In the genomic region with DNA sequence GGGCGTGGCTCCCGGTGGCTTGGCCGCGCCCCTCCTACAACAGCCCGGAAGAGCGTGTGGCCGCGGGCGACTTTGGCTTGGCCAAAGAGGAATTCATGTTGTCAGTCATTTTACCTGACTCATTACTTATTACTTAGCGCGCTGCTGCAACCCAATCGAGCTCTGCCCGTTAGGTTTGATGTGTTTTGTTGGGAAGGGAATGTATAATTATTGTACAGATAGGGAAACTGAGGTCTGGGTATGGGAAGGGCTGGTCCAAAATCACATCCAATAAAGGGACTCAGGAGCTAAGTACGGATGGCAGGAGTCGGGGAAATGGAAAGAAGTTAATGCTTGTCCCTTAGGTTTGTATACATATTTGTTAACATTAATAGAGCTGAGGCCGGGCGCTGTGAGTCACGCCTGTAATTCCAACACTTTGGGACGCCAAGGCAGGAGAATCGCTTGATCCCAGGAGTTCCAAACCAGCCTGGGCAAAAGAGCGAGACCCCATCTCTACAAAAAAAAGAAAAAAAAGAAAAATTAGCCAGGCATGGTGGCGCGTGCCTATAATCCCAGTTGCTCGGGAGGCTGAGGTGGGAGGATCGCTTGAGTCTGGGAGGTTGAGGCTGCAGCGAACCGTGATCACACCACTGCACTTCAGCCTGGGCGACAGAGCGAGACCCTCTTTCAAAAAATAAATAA, we compare ENCODE assay signal across 1 cellular context.
TF ChIP-seq lines count a peak whose summit lies in the region.

No MANE protein-coding gene starts in this region.

TF ChIP-seq in HepG2, 621 proteins besides CTCF, POLR2A, EP300 and RAD21 (continued from another document and continues in another):
- TF ChIP-seq ASH2L (IDR thresholded peaks at IDR 0.05; ENCODE audit: insufficient read length, low read depth, low read length) (no peak), EHMT2 (IDR thresholded peaks at IDR 0.05; ENCODE audit: borderline replicate concordance, low read depth, low read length) (peak; percentile 60; the same call in 1 of the 2 replicates), KLF6 (CRISPR knock-in tag; IDR thresholded peaks at IDR 0.05) (no peak), SP5 (CRISPR knock-in tag; IDR thresholded peaks at IDR 0.05; ENCODE audit: borderline replicate concordance, low read depth) (peak; percentile 53; the same call in 1 of the 2 replicates), ZNF20 (CRISPR knock-in tag; IDR thresholded peaks at IDR 0.05) (peak; percentile 11; the same call in 1 of the 2 replicates), TBL1XR1 (IDR thresholded peaks at IDR 0.05; ENCODE audit: borderline replicate concordance, low read length, partially characterized antibody) (peak; percentile 3), ZNF761 (CRISPR knock-in tag; conservative IDR thresholded peaks at IDR 0.05) (no peak), ZNF713 (CRISPR knock-in tag; IDR thresholded peaks at IDR 0.05) (0 out of 2 replicates have a peak, but pooled peaks have one; percentile 51), ZNF746 (CRISPR knock-in tag; IDR thresholded peaks at IDR 0.05) (peak; percentile 50; the same call in 1 of the 2 replicates), ZNF670 (CRISPR knock-in tag; IDR thresholded peaks at IDR 0.05; ENCODE audit: borderline replicate concordance) (0 out of 2 replicates have a peak, but pooled peaks have one; percentile 10), POLR2AphosphoS5 (IDR thresholded peaks at IDR 0.05; ENCODE audit: low read depth, low read length) (peak; percentile 74), ZNF205 (CRISPR knock-in tag; IDR thresholded peaks at IDR 0.05) (0 out of 2 replicates have a peak, but pooled peaks have one; percentile 6), ELF4 (CRISPR knock-in tag; IDR thresholded peaks at IDR 0.05; ENCODE audit: borderline replicate concordance) (0 out of 2 replicates have a peak, but pooled peaks have one; percentile 31), ZNF557 (CRISPR knock-in tag; IDR thresholded peaks at IDR 0.05) (no peak), ZNF556 (CRISPR knock-in tag; IDR thresholded peaks at IDR 0.05; ENCODE audit: borderline replicate concordance) (no peak), ZNF33B (CRISPR knock-in tag; IDR thresholded peaks at IDR 0.05) (peak; percentile 14; the same call in 1 of the 2 replicates), PPARG (CRISPR knock-in tag; conservative IDR thresholded peaks at IDR 0.05) (no peak), SRSF1 (optimal IDR thresholded peaks at IDR 0.05; ENCODE audit: low read depth, low read length) (no peak), ZNF326 (CRISPR knock-in tag; IDR thresholded peaks at IDR 0.05; ENCODE audit: borderline replicate concordance) (no peak), SP4 (CRISPR knock-in tag; IDR thresholded peaks at IDR 0.05) (0 out of 2 replicates have a peak, but pooled peaks have one; percentile 9), POLR2G (IDR thresholded peaks at IDR 0.05; ENCODE audit: low read depth, low read length) (peak; percentile 92), MAFK (conservative IDR thresholded peaks at IDR 0.05 in 1 of 2, IDR thresholded peaks at IDR 0.05 in 1 of 2; ENCODE audit: low read length in 2 of 2) (peak; percentile 76 to 90), KLF12 (CRISPR knock-in tag; IDR thresholded peaks at IDR 0.05; ENCODE audit: borderline replicate concordance) (0 out of 2 replicates have a peak, but pooled peaks have one; percentile 3), RBM22 (optimal IDR thresholded peaks at IDR 0.05; ENCODE audit: low read length) (peak; percentile 51), TBX3 (IDR thresholded peaks at IDR 0.05; ENCODE audit: borderline replicate concordance) (peak; percentile 7; the same call in 1 of the 2 replicates), TSC22D2 (CRISPR knock-in tag; IDR thresholded peaks at IDR 0.05; ENCODE audit: borderline replicate concordance) (0 out of 2 replicates have a peak, but pooled peaks have one; percentile 1), FOXK2 (IDR thresholded peaks at IDR 0.05) (peak; percentile 83), ZSCAN20 (CRISPR knock-in tag; IDR thresholded peaks at IDR 0.05; ENCODE audit: borderline replicate concordance) (0 out of 2 replicates have a peak, but pooled peaks have one; percentile 52), PHF20 (CRISPR knock-in tag; IDR thresholded peaks at IDR 0.05) (peak; percentile 23; the same call in 1 of the 2 replicates), ZNF451 (CRISPR knock-in tag; IDR thresholded peaks at IDR 0.05) (no peak), FOSL1 (CRISPR knock-in tag; IDR thresholded peaks at IDR 0.05; ENCODE audit: borderline replicate concordance) (peak; percentile 26; the same call in 1 of the 2 replicates)
- TF ChIP-seq, protein P1, sequence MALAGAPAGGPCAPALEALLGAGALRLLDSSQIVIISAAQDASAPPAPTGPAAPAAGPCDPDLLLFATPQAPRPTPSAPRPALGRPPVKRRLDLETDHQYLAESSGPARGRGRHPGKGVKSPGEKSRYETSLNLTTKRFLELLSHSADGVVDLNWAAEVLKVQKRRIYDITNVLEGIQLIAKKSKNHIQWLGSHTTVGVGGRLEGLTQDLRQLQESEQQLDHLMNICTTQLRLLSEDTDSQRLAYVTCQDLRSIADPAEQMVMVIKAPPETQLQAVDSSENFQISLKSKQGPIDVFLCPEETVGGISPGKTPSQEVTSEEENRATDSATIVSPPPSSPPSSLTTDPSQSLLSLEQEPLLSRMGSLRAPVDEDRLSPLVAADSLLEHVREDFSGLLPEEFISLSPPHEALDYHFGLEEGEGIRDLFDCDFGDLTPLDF (CRISPR knock-in tag; IDR thresholded peaks at IDR 0.05), result 0 out of 2 replicates have a peak, but pooled peaks have one; percentile 22
- TF ChIP-seq, protein P2, sequence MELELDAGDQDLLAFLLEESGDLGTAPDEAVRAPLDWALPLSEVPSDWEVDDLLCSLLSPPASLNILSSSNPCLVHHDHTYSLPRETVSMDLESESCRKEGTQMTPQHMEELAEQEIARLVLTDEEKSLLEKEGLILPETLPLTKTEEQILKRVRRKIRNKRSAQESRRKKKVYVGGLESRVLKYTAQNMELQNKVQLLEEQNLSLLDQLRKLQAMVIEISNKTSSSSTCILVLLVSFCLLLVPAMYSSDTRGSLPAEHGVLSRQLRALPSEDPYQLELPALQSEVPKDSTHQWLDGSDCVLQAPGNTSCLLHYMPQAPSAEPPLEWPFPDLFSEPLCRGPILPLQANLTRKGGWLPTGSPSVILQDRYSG (CRISPR knock-in tag; IDR thresholded peaks at IDR 0.05), result peak; percentile 7; the same call in 1 of the 2 replicates
- TF ChIP-seq, protein P3, sequence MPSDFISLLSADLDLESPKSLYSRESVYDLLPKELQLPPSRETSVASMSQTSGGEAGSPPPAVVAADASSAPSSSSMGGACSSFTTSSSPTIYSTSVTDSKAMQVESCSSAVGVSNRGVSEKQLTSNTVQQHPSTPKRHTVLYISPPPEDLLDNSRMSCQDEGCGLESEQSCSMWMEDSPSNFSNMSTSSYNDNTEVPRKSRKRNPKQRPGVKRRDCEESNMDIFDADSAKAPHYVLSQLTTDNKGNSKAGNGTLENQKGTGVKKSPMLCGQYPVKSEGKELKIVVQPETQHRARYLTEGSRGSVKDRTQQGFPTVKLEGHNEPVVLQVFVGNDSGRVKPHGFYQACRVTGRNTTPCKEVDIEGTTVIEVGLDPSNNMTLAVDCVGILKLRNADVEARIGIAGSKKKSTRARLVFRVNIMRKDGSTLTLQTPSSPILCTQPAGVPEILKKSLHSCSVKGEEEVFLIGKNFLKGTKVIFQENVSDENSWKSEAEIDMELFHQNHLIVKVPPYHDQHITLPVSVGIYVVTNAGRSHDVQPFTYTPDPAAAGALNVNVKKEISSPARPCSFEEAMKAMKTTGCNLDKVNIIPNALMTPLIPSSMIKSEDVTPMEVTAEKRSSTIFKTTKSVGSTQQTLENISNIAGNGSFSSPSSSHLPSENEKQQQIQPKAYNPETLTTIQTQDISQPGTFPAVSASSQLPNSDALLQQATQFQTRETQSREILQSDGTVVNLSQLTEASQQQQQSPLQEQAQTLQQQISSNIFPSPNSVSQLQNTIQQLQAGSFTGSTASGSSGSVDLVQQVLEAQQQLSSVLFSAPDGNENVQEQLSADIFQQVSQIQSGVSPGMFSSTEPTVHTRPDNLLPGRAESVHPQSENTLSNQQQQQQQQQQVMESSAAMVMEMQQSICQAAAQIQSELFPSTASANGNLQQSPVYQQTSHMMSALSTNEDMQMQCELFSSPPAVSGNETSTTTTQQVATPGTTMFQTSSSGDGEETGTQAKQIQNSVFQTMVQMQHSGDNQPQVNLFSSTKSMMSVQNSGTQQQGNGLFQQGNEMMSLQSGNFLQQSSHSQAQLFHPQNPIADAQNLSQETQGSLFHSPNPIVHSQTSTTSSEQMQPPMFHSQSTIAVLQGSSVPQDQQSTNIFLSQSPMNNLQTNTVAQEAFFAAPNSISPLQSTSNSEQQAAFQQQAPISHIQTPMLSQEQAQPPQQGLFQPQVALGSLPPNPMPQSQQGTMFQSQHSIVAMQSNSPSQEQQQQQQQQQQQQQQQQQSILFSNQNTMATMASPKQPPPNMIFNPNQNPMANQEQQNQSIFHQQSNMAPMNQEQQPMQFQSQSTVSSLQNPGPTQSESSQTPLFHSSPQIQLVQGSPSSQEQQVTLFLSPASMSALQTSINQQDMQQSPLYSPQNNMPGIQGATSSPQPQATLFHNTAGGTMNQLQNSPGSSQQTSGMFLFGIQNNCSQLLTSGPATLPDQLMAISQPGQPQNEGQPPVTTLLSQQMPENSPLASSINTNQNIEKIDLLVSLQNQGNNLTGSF (CRISPR knock-in tag; IDR thresholded peaks at IDR 0.05), result 0 out of 2 replicates have a peak, but pooled peaks have one; percentile 56
- TF ChIP-seq, protein P4, sequence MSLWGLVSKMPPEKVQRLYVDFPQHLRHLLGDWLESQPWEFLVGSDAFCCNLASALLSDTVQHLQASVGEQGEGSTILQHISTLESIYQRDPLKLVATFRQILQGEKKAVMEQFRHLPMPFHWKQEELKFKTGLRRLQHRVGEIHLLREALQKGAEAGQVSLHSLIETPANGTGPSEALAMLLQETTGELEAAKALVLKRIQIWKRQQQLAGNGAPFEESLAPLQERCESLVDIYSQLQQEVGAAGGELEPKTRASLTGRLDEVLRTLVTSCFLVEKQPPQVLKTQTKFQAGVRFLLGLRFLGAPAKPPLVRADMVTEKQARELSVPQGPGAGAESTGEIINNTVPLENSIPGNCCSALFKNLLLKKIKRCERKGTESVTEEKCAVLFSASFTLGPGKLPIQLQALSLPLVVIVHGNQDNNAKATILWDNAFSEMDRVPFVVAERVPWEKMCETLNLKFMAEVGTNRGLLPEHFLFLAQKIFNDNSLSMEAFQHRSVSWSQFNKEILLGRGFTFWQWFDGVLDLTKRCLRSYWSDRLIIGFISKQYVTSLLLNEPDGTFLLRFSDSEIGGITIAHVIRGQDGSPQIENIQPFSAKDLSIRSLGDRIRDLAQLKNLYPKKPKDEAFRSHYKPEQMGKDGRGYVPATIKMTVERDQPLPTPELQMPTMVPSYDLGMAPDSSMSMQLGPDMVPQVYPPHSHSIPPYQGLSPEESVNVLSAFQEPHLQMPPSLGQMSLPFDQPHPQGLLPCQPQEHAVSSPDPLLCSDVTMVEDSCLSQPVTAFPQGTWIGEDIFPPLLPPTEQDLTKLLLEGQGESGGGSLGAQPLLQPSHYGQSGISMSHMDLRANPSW (CRISPR knock-in tag; IDR thresholded peaks at IDR 0.05; ENCODE audit: borderline replicate concordance), result peak; percentile 9; the same call in 1 of the 2 replicates
- TF ChIP-seq, protein P5, sequence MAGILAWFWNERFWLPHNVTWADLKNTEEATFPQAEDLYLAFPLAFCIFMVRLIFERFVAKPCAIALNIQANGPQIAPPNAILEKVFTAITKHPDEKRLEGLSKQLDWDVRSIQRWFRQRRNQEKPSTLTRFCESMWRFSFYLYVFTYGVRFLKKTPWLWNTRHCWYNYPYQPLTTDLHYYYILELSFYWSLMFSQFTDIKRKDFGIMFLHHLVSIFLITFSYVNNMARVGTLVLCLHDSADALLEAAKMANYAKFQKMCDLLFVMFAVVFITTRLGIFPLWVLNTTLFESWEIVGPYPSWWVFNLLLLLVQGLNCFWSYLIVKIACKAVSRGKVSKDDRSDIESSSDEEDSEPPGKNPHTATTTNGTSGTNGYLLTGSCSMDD (CRISPR knock-in tag; IDR thresholded peaks at IDR 0.05), result peak; percentile 21; the same call in 1 of the 2 replicates
- TF ChIP-seq, protein P6, sequence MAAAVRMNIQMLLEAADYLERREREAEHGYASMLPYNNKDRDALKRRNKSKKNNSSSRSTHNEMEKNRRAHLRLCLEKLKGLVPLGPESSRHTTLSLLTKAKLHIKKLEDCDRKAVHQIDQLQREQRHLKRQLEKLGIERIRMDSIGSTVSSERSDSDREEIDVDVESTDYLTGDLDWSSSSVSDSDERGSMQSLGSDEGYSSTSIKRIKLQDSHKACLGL (CRISPR knock-in tag; IDR thresholded peaks at IDR 0.05), result no peak
- TF ChIP-seq, protein P7, sequence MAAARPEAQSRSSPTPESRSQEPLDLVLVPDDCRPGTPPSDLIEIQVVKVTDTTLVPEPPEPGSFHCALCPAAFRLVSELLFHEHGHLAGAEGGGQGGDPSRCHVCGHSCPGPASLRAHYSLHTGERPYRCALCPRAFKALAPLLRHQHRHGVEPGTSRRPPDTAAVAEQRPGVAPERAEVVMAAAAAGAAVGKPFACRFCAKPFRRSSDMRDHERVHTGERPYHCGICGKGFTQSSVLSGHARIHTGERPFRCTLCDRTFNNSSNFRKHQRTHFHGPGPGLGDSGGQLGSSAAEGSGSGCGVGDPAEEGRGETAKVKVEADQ (CRISPR knock-in tag; IDR thresholded peaks at IDR 0.05; ENCODE audit: borderline replicate concordance), result 0 out of 2 replicates have a peak, but pooled peaks have one; percentile 16
- TF ChIP-seq, protein P8, sequence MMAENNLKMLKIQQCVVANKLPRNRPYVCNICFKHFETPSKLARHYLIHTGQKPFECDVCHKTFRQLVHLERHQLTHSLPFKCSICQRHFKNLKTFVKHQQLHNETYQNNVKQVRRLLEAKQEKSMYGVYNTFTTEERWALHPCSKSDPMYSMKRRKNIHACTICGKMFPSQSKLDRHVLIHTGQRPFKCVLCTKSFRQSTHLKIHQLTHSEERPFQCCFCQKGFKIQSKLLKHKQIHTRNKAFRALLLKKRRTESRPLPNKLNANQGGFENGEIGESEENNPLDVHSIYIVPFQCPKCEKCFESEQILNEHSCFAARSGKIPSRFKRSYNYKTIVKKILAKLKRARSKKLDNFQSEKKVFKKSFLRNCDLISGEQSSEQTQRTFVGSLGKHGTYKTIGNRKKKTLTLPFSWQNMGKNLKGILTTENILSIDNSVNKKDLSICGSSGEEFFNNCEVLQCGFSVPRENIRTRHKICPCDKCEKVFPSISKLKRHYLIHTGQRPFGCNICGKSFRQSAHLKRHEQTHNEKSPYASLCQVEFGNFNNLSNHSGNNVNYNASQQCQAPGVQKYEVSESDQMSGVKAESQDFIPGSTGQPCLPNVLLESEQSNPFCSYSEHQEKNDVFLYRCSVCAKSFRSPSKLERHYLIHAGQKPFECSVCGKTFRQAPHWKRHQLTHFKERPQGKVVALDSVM (CRISPR knock-in tag; IDR thresholded peaks at IDR 0.05), result peak; percentile 84
- TF ChIP-seq, protein P9, sequence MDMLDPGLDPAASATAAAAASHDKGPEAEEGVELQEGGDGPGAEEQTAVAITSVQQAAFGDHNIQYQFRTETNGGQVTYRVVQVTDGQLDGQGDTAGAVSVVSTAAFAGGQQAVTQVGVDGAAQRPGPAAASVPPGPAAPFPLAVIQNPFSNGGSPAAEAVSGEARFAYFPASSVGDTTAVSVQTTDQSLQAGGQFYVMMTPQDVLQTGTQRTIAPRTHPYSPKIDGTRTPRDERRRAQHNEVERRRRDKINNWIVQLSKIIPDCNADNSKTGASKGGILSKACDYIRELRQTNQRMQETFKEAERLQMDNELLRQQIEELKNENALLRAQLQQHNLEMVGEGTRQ (IDR thresholded peaks at IDR 0.05; ENCODE audit: low read depth, low read length), result 0 out of 2 replicates have a peak, but pooled peaks have one; percentile 22
- TF ChIP-seq, protein P9 (CRISPR knock-in tag; IDR thresholded peaks at IDR 0.05; ENCODE audit: borderline replicate concordance), result no peak
